Comparison of ENCODE assay signal across 8 cellular contexts in genomic region chr5:33969572-33970452, GRCh38. TPM values are rescaled to one million over a fixed set of nuclear protein-coding genes. Genes with fewer than 3 reads are reported as not detected.
DNase-seq lines count a peak whose midpoint lies in the region; ATAC-seq and TF ChIP-seq lines count a peak whose summit lies in the region.

No MANE protein-coding gene starts in this region.

- H3K27me3 ChIP-seq in RWPE2 (ENCODE audit: insufficient read depth, poor library complexity, severe bottlenecking) = no peaks in the 10 kb centered on the region

- peaks cover 0 to 13% (median 7%) of the 10 kb centered on the region in 4 donors for H3K4me1 Mint-ChIP-seq in naive thymus-derived CD8-positive, alpha-beta T cell

- H3K4me3 Mint-ChIP-seq in naive thymus-derived CD8-positive, alpha-beta T cell = no peak overlapping the region

- peak overlapping the region in 1 of 10 donors; percentile 10 for H3K27ac Mint-ChIP-seq in naive thymus-derived CD8-positive, alpha-beta T cell

- H3K4me1 ChIP-seq in RWPE2 (ENCODE audit: insufficient read depth, poor library complexity, severe bottlenecking) = no peaks in the 10 kb centered on the region

- no peak overlapping the region for H3K4me3 ChIP-seq in RWPE2 (ENCODE audit: severe bottlenecking)

- POLR2A ChIA-PET in naive thymus-derived CD8-positive, alpha-beta T cell (lab: Charles Lee) = no interaction called here

- no peaks in the 10 kb centered on the region for H3K9me3 ChIP-seq in RWPE2 (ENCODE audit: severe bottlenecking)

- ATAC-seq in GM19467 (IDR thresholded peaks at IDR 0.05; ENCODE audit: unreplicated experiment) = peak; percentile 65
- ATAC-seq in RWPE2 (ENCODE audit: low read depth) = peak; percentile 82
- peak; percentile 74 for ATAC-seq in esophagus mucosa
- peak; percentile 58 to 61 for ATAC-seq in naive thymus-derived CD8-positive, alpha-beta T cell

- no peaks in the 10 kb centered on the region for H3K36me3 Mint-ChIP-seq in naive thymus-derived CD8-positive, alpha-beta T cell

- TF ChIP-seq CTCF in RWPE2 (IDR thresholded peaks at IDR 0.05; ENCODE audit: poor library complexity, severe bottlenecking) = peak; percentile 79

- H3K36me3 ChIP-seq in RWPE2 (ENCODE audit: low read depth) = no peaks in the 10 kb centered on the region

- H3K9me3 Mint-ChIP-seq in naive thymus-derived CD8-positive, alpha-beta T cell = no peaks in the 10 kb centered on the region

- peak; percentile 60 for DNase-seq in ELF-1 (ENCODE audit: low read depth, low spot score)
- DNase-seq in HS-27A (ENCODE audit: low read depth) = peak; percentile 36
- no peak for DNase-seq in RWPE2 (ENCODE audit: low spot score)
- peak in 3 of 10 donors; percentile 1 to 24 (median 23) for DNase-seq in naive thymus-derived CD8-positive, alpha-beta T cell
- no peak for DNase-seq in stimulated activated CD4-positive, alpha-beta T cell treated with anti-CD3 and anti-CD28 coated beads, Interleukin-1b, Interleukin-23, amount 100 ng/mL, for 48 hours
- no peak for DNase-seq in activated CD4-positive, alpha-beta T cell treated with anti-CD3 and anti-CD28 coated beads for 48 hours

- no peak overlapping the region for H3K27ac ChIP-seq in RWPE2 (ENCODE audit: poor library complexity, severe bottlenecking)

- no peaks in the 10 kb centered on the region for H3K27me3 Mint-ChIP-seq in naive thymus-derived CD8-positive, alpha-beta T cell

RNA-seq across cellular contexts. Expression of gene SLC45A2, which starts 14.7 kb away (rescaled TPM):
- total RNA-seq in esophagus mucosa = not detected
- under 1 TPM in 1 of 2 experiments, not detected in 1; 0.93 TPM for total RNA-seq in naive thymus-derived CD8-positive, alpha-beta T cell
- not detected for polyA plus RNA-seq in naive thymus-derived CD8-positive, alpha-beta T cell

RNA-seq across cellular contexts. Expression of gene RXFP3, which starts 33.6 kb away (rescaled TPM):
- total RNA-seq in esophagus mucosa = not detected
- not detected for total RNA-seq in naive thymus-derived CD8-positive, alpha-beta T cell
- not detected for polyA plus RNA-seq in naive thymus-derived CD8-positive, alpha-beta T cell

RNA-seq across cellular contexts. Expression of gene AMACR, which starts 38.0 kb away (rescaled TPM):
- total RNA-seq in esophagus mucosa = 13.5 TPM
- 1 to 10 TPM; 4.8 to 4.9 TPM for total RNA-seq in naive thymus-derived CD8-positive, alpha-beta T cell
- polyA plus RNA-seq in naive thymus-derived CD8-positive, alpha-beta T cell = 1 to 10 TPM; 5.9 to 9.1 (median 7.2) TPM

Comparison
In these comparisons a context has a peak if more than half of its experiments do, and no peak if none do; other contexts are left out.
1. DNase-seq: peak in ELF-1 (single experiment) and HS-27A (single experiment); none in RWPE2 (single experiment), stimulated activated CD4-positive, alpha-beta T cell treated with anti-CD3 and anti-CD28 coated beads, Interleukin-1b, Interleukin-23, amount 100 ng/mL, for 48 hours (single experiment) and activated CD4-positive, alpha-beta T cell treated with anti-CD3 and anti-CD28 coated beads for 48 hours (single experiment).
2. Peak in every context shown above with its lines, with median percentiles within 50 percentile points of each other: ATAC-seq.